In the genomic region with DNA sequence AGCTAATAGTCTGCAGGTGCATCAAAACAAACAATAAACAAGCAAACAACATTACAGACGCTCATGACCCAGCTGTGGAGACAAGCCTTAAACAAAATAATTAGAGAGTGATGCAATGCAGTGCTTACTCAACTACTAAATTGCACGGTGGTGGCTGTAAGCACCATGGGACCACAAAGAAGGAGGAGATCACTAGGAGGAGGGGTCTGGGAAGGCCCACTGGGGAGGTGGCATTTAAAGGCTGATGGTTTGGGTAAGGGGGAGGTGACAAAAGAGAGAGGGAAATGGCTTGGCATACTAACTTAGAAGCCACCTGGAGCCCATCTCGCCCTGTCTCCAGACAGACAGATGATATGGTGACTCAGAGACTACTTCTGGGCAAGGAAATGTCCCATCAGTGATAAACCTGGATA, we compare ENCODE assay signal across 8 cellular contexts.
DNase-seq lines count a peak whose midpoint lies in the region; ATAC-seq and TF ChIP-seq lines count a peak whose summit lies in the region.

No MANE protein-coding gene starts in this region.

- TF ChIP-seq CTCF in gastroesophageal sphincter (IDR thresholded peaks at IDR 0.05) (no peak), endodermal cell (conservative IDR thresholded peaks at IDR 0.05) (no peak)

- H3K9me3 ChIP-seq in gastroesophageal sphincter, result no peaks in the 10 kb centered on the region
- no peaks in the 10 kb centered on the region for H3K9me3 ChIP-seq in endodermal cell (ENCODE audit: control insufficient read depth, low read length)

- intact Hi-C loops in activated CD4-positive, alpha-beta T cell treated with anti-CD3 and anti-CD28 coated beads, Interleukin-2, amount 10 ng/mL, durations not matched to agents 24 days and 14 days (cut with micrococcal nuclease), result loop anchor here (1.0 to 10.0 kb wide), 4 partner anchors 10 to 588 kb away; no protein-coding TSS in a partner anchor

- TF ChIP-seq EP300 in gastroesophageal sphincter (IDR thresholded peaks at IDR 0.05), result no peak

- no peaks in the 10 kb centered on the region for H3K27me3 ChIP-seq in gastroesophageal sphincter
- H3K27me3 ChIP-seq in endodermal cell (ENCODE audit: control insufficient read depth, insufficient read depth, low read length, poor library complexity, severe bottlenecking), result peaks cover 15% of the 10 kb centered on the region

- no peak overlapping the region for H3K9ac ChIP-seq in endodermal cell (ENCODE audit: extremely low read depth, low read length, poor library complexity, severe bottlenecking)

- peak overlapping the region; percentile 88 for H3K4me3 Mint-ChIP-seq in activated CD4-positive, alpha-beta T cell treated with anti-CD3 and anti-CD28 coated beads, Interleukin-2, amount 10 ng/mL, durations not matched to agents 24 days and 14 days
- H3K4me3 Mint-ChIP-seq in endodermal cell, result no peak overlapping the region

- H3K4me1 ChIP-seq in gastroesophageal sphincter (peaks cover 13 to 66% (median 28%) of the 10 kb centered on the region in 3 donors), endodermal cell (ENCODE audit: control insufficient read depth, insufficient read depth, low read length) (peaks cover 6% of the 10 kb centered on the region)

- H3K36me3 ChIP-seq in gastroesophageal sphincter (no peaks in the 10 kb centered on the region), endodermal cell (ENCODE audit: control insufficient read depth, insufficient read depth, low read length) (no peaks in the 10 kb centered on the region)

- H3K9me3 Mint-ChIP-seq in activated CD4-positive, alpha-beta T cell treated with anti-CD3 and anti-CD28 coated beads, Interleukin-2, amount 10 ng/mL, durations not matched to agents 24 days and 14 days, result no peaks in the 10 kb centered on the region
- no peaks in the 10 kb centered on the region for H3K9me3 Mint-ChIP-seq in endodermal cell

- WGBS in gastroesophageal sphincter (ENCODE audit: low coverage in 1 of 2), 2 donors, result 14 to 17% methylated on average over 3 of the region's 3 CpGs
- 38 to 76% methylated on average over 1 to 3 of the region's 3 CpGs for WGBS in endodermal cell (ENCODE audit: insufficient coverage in 1 of 2, insufficient read length in 1 of 2), 2 experiments

- H3K4me1 Mint-ChIP-seq in activated CD4-positive, alpha-beta T cell treated with anti-CD3 and anti-CD28 coated beads, Interleukin-2, amount 10 ng/mL, durations not matched to agents 24 days and 14 days, result peaks cover 52% of the 10 kb centered on the region
- peaks cover 43% of the 10 kb centered on the region for H3K4me1 Mint-ChIP-seq in endodermal cell

- H3K27ac Mint-ChIP-seq in activated CD4-positive, alpha-beta T cell treated with anti-CD3 and anti-CD28 coated beads, Interleukin-2, amount 10 ng/mL, durations not matched to agents 24 days and 14 days, result peak overlapping the region; percentile 95
- no peak overlapping the region for H3K27ac Mint-ChIP-seq in endodermal cell

- H3K27ac ChIP-seq in gastroesophageal sphincter (peak overlapping the region; percentile 94 to 98 (median 96)), endodermal cell (ENCODE audit: low read depth, low read length) (no peak overlapping the region)

- peaks cover 11% of the 10 kb centered on the region for H3K36me3 Mint-ChIP-seq in activated CD4-positive, alpha-beta T cell treated with anti-CD3 and anti-CD28 coated beads, Interleukin-2, amount 10 ng/mL, durations not matched to agents 24 days and 14 days (ENCODE audit: low read depth)
- no peaks in the 10 kb centered on the region for H3K36me3 Mint-ChIP-seq in endodermal cell (ENCODE audit: low read depth)

- ATAC-seq in gastroesophageal sphincter (peak; percentile 40), HG03139 (IDR thresholded peaks at IDR 0.05; ENCODE audit: unreplicated experiment) (no peak)

- TF ChIP-seq POLR2A in gastroesophageal sphincter (IDR thresholded peaks at IDR 0.05), result no peak

- peak; percentile 38 for DNase-seq in activated gamma-delta T cell treated with anti-CD3 and anti-CD28 coated beads, Interleukin-2, amount 50 U/mL, for 16 hours (ENCODE audit: low read depth)
- no peak for DNase-seq in activated gamma-delta T cell treated with Interleukin-2 at 50 U/mL for 16 hours
- peak; percentile 78 for DNase-seq in activated CD4-positive, alpha-beta T cell treated with anti-CD3 and anti-CD28 coated beads, Interleukin-2, amount 10 ng/mL, durations not matched to agents 24 days and 14 days
- peak; percentile 60 for DNase-seq in stimulated activated CD8-positive, alpha-beta memory T cell treated with anti-CD3 and anti-CD28 coated beads, Interleukin-4, amount 100 ng/mL, for 48 hours
- DNase-seq in endodermal cell, result no peak
- no peak for DNase-seq in globus pallidus (ENCODE audit: low spot score)

- H3K27me3 Mint-ChIP-seq in activated CD4-positive, alpha-beta T cell treated with anti-CD3 and anti-CD28 coated beads, Interleukin-2, amount 10 ng/mL, durations not matched to agents 24 days and 14 days, result no peaks in the 10 kb centered on the region
- peaks cover 3% of the 10 kb centered on the region for H3K27me3 Mint-ChIP-seq in endodermal cell (ENCODE audit: insufficient read depth)

- peak overlapping the region in 1 of 2 donors; percentile 74 for H3K4me3 ChIP-seq in gastroesophageal sphincter
- no peak overlapping the region for H3K4me3 ChIP-seq in endodermal cell (ENCODE audit: low read length)

Comparison
In these comparisons a context has a peak if more than half of its experiments do, and no peak if none do; other contexts are left out.
1. DNase-seq: peak in activated gamma-delta T cell treated with anti-CD3 and anti-CD28 coated beads, Interleukin-2, amount 50 U/mL, for 16 hours (single experiment), activated CD4-positive, alpha-beta T cell treated with anti-CD3 and anti-CD28 coated beads, Interleukin-2, amount 10 ng/mL, durations not matched to agents 24 days and 14 days (single experiment) and stimulated activated CD8-positive, alpha-beta memory T cell treated with anti-CD3 and anti-CD28 coated beads, Interleukin-4, amount 100 ng/mL, for 48 hours (single experiment); none in activated gamma-delta T cell treated with Interleukin-2 at 50 U/mL for 16 hours (single experiment), endodermal cell (single experiment) and globus pallidus (single experiment).